Comparison of ENCODE assay signal across 8 cellular contexts in the genomic region with DNA sequence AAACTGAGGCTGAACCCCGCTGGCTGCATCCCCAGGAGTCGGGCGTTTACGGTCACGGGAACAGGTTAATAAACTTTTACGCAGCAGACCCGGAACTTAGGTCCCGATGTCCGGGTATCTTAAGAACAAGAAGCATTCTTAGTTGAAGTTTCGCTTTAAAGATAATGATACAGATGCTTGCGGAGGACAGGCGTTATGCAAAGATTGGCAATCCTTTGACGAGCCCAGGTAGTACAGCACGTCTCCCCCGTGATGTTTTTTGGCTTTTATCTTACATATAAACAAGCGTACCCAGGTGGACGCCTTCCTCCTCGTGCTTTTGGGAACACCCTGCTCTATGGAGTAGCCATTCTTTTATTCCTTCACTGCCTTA. TPM values are rescaled to one million over a fixed set of nuclear protein-coding genes. Genes with fewer than 3 reads are reported as not detected.
A peak's percentile ranks its signal among the peaks of the same experiment; 100 is the strongest.
DNase-seq lines count a peak whose midpoint lies in the region; ATAC-seq and TF ChIP-seq lines count a peak whose summit lies in the region.

No MANE protein-coding gene starts in this region.

- H2AFZ ChIP-seq in H9 (ENCODE audit: low read length), result no peak overlapping the region

- H3K79me1 ChIP-seq in H9 (ENCODE audit: insufficient read depth, low read depth, low read length, poor library complexity, severe bottlenecking), result peaks cover 3% of the 10 kb centered on the region

- H3T11ph ChIP-seq in H9 (ENCODE audit: low read length), result no peak overlapping the region

- H2BK15ac ChIP-seq in H9 (ENCODE audit: low read depth, low read length), result no peak overlapping the region

- H3K36me3 Mint-ChIP-seq in H9 (ENCODE audit: insufficient read depth in 1 of 3, low read depth in 3 of 3), result peaks cover 2 to 12% (median 7%) of the 10 kb centered on the region in 3 experiments; a peak in 5 of 7 replicates
- H3K36me3 Mint-ChIP-seq in T-helper 2 cell treated with Interferon-gamma antibody and Interleukin-4, amounts not matched to agents 5 μg/mL and 100 μg/mL, for 36 hours (ENCODE audit: low read depth), result peaks cover 9% of the 10 kb centered on the region

- TF ChIP-seq CTCF in H9 (conservative IDR thresholded peaks at IDR 0.05) (no peak), foreskin fibroblast (IDR thresholded peaks at IDR 0.05; ENCODE audit: low read depth, low read length) (no peak)

- H3K9me3 Mint-ChIP-seq in H9, result peaks cover 12 to 27% of the 10 kb centered on the region in 2 experiments
- H3K9me3 Mint-ChIP-seq in T-helper 2 cell treated with Interferon-gamma antibody and Interleukin-4, amounts not matched to agents 5 μg/mL and 100 μg/mL, for 36 hours, result peaks cover 21% of the 10 kb centered on the region

- no peak overlapping the region for H3K9ac ChIP-seq in H9 (ENCODE audit: extremely low read depth, insufficient read length, low read length)
- peak overlapping the region; percentile 96 for H3K9ac ChIP-seq in skeletal muscle satellite cell (ENCODE audit: low read depth, low read length)

- H4K91ac ChIP-seq in H9 (ENCODE audit: insufficient read length, low read depth, low read length), result no peak overlapping the region

- no peaks in the 10 kb centered on the region for H3K9me3 ChIP-seq in H9 (ENCODE audit: control insufficient read depth, low read depth, low read length)
- no peaks in the 10 kb centered on the region for H3K9me3 ChIP-seq in skeletal muscle satellite cell (replicated peaks; ENCODE audit: low read length)

- WGBS in H9 (ENCODE audit: extremely low coverage, insufficient read length, low lambda C conversion rate), result no CpG with 5 or more reads among the region's 18 CpGs

- H3K79me2 ChIP-seq in H9 (ENCODE audit: insufficient read depth, low read length), result no peaks in the 10 kb centered on the region; the same call in 1 of the 2 replicates

- H3K23ac ChIP-seq in H9 (ENCODE audit: insufficient read length, low read depth, low read length), result no peak overlapping the region

- H2BK5ac ChIP-seq in H9 (ENCODE audit: insufficient read length, low read length), result no peak overlapping the region

- no peak overlapping the region for H4K8ac ChIP-seq in H9 (replicated peaks; ENCODE audit: insufficient read length, low read depth, low read length)

- H3K27me3 ChIP-seq in H9 (ENCODE audit: insufficient read depth, low read length), result no peaks in the 10 kb centered on the region
- no peaks in the 10 kb centered on the region for H3K27me3 ChIP-seq in skeletal muscle satellite cell (ENCODE audit: control insufficient read depth, insufficient read depth, low read length)

- peaks cover 8% of the 10 kb centered on the region for H3K36me3 ChIP-seq in skeletal muscle satellite cell (ENCODE audit: insufficient read depth, low read length)

- no peak overlapping the region for H2BK20ac ChIP-seq in H9 (ENCODE audit: low read depth, low read length, poor library complexity, severe bottlenecking)

- no peak overlapping the region for H3K27ac ChIP-seq in H9 (ENCODE audit: insufficient read length, low read depth, low read length)

- H3K56ac ChIP-seq in H9 (ENCODE audit: insufficient read length, low read depth, low read length), result no peak overlapping the region

- peak overlapping the region; percentile 72 for H3K18ac ChIP-seq in H9 (ENCODE audit: insufficient read length, low read depth, low read length)

- no peak overlapping the region for H2BK12ac ChIP-seq in H9 (ENCODE audit: insufficient read length, low read depth, low read length)

- H3K4ac ChIP-seq in H9 (ENCODE audit: low read depth, low read length), result no peak overlapping the region

- H3K4me3 ChIP-seq in foreskin fibroblast (ENCODE audit: low read depth in 1 of 2, low read length in 2 of 2), result peak overlapping the region; percentile 71 to 72
- H3K4me3 ChIP-seq in skeletal muscle satellite cell (ENCODE audit: low read length), result peak overlapping the region; percentile 89

- H2AK5ac ChIP-seq in H9 (ENCODE audit: insufficient read length, low read length), result no peak overlapping the region

- H3K23me2 ChIP-seq in H9 (ENCODE audit: insufficient read length, low read depth, low read length, poor library complexity, severe bottlenecking), result peaks cover 6% of the 10 kb centered on the region

- H3K4me2 ChIP-seq in H9 (ENCODE audit: insufficient read depth, insufficient read length, low read length) (peak overlapping the region; percentile 44), skeletal muscle satellite cell (ENCODE audit: low read length) (peak overlapping the region; percentile 99)

- no peaks in the 10 kb centered on the region for H3K4me1 ChIP-seq in H9 (ENCODE audit: insufficient read depth, low read length)
- peaks cover 18% of the 10 kb centered on the region for H3K4me1 ChIP-seq in skeletal muscle satellite cell (ENCODE audit: control insufficient read depth, insufficient read depth, low read length)

- no peak overlapping the region for H3K14ac ChIP-seq in H9 (ENCODE audit: insufficient read depth, low read length)

- peaks cover 11 to 16% of the 10 kb centered on the region in 2 experiments for H3K4me1 Mint-ChIP-seq in H9
- H3K4me1 Mint-ChIP-seq in T-helper 2 cell treated with Interferon-gamma antibody and Interleukin-4, amounts not matched to agents 5 μg/mL and 100 μg/mL, for 36 hours (ENCODE audit: low read depth), result peaks cover 28% of the 10 kb centered on the region

- DNase-seq in H9, result no peak
- DNase-seq in T-helper 2 cell treated with Interferon-gamma antibody and Interleukin-4, amounts not matched to agents 5 μg/mL and 100 μg/mL, for 36 hours (ENCODE audit: low spot score), result no peak
- no peak for DNase-seq in foreskin fibroblast
- no peak for DNase-seq in NCI-H1105 (lab: John Stamatoyannopoulos, UW)
- DNase-seq in pons (ENCODE audit: low spot score), result no peak
- no peak for DNase-seq in kidney glomerular epithelial cell (lab: John Stamatoyannopoulos, UW)

- no peak overlapping the region for H4K5ac ChIP-seq in H9 (ENCODE audit: insufficient read length, low read depth, low read length)

- H4K20me1 ChIP-seq in H9 (ENCODE audit: control insufficient read depth, insufficient read depth, insufficient read length), result no peaks in the 10 kb centered on the region

- no peak for ATAC-seq in GM21786 (IDR thresholded peaks at IDR 0.05; ENCODE audit: unreplicated experiment)

- H2BK120ac ChIP-seq in H9 (ENCODE audit: low read depth, low read length, poor library complexity, severe bottlenecking), result no peak overlapping the region

- peaks cover 44% of the 10 kb centered on the region for H3K27me3 Mint-ChIP-seq in H9 (ENCODE audit: low read depth)
- H3K27me3 Mint-ChIP-seq in T-helper 2 cell treated with Interferon-gamma antibody and Interleukin-4, amounts not matched to agents 5 μg/mL and 100 μg/mL, for 36 hours (ENCODE audit: low read depth), result peaks cover 31% of the 10 kb centered on the region

- H3K4me3 Mint-ChIP-seq in H9, result peak overlapping the region; percentile 71 to 72
- H3K4me3 Mint-ChIP-seq in T-helper 2 cell treated with Interferon-gamma antibody and Interleukin-4, amounts not matched to agents 5 μg/mL and 100 μg/mL, for 36 hours, result peak overlapping the region; percentile 81

- H3K27ac Mint-ChIP-seq in H9, result no peak overlapping the region
- H3K27ac Mint-ChIP-seq in T-helper 2 cell treated with Interferon-gamma antibody and Interleukin-4, amounts not matched to agents 5 μg/mL and 100 μg/mL, for 36 hours, result peak overlapping the region; percentile 92

RNA-seq across cellular contexts. Expression of gene TOLLIP, which starts 0.9 kb away (rescaled TPM):
- total RNA-seq in H9 (2021), result 32.3 and 32.4 TPM in 2 replicates
- total RNA-seq in skeletal muscle satellite cell (2012; rRNA removed), result 24.5 and 27.4 TPM in 2 replicates
